22 cellular contexts compared by ENCODE assay signal in genomic region chr18:10745971-10746370, GRCh38.
A peak's percentile ranks its signal among the peaks of the same experiment; 100 is the strongest.
DNase-seq lines count a peak whose midpoint lies in the region; ATAC-seq, FAIRE-seq and TF ChIP-seq lines count a peak whose summit lies in the region.
"Had no signal": no experiment of that assay in that cellular context is flagged by ENCODE, and none has a peak within 500 bp of the region (broad histone marks: within the 10 kb centered on the region; RNA-seq: fewer than 3 reads in every experiment).

No MANE protein-coding gene starts in this region.

- H4K8ac ChIP-seq in mesendoderm (ENCODE audit: low read depth, low read length), result no peak overlapping the region

- H3K4ac ChIP-seq in mesendoderm (ENCODE audit: low read depth, low read length), result no peak overlapping the region

- POLR2A ChIA-PET in K562 (lab: Yijun Ruan, JAX), result no interaction called here

- WGBS in K562 (ENCODE audit: insufficient coverage, low coverage, missing lambda C conversion rate), result 0% methylated on average over 3 of the region's 3 CpGs
- no CpG with 5 or more reads among the region's 3 CpGs for WGBS in mesendoderm (ENCODE audit: extremely low coverage, insufficient coverage, low lambda C conversion rate)

- in situ Hi-C loops in K562 (cut with MboI), result no loop called here

- H3K36me3 ChIP-seq in OCI-LY1 (ENCODE audit: insufficient read depth, low read length) (no peaks in the 10 kb centered on the region), K562 (ENCODE audit: control insufficient read depth, insufficient read depth, low read length) (no peaks in the 10 kb centered on the region), mesendoderm (ENCODE audit: control insufficient read depth, insufficient read depth, low read length) (no peaks in the 10 kb centered on the region)
- H3K36me3 ChIP-seq: BLaER1 treated with 17β-estradiol and CSF1 and Interleukin-3, amounts not matched to agents 10 nM and 100 nM had no signal

- H3K4me1 ChIP-seq in OCI-LY1 (ENCODE audit: insufficient read depth, low read length, severe bottlenecking), result peaks cover 17% of the 10 kb centered on the region
- no peaks in the 10 kb centered on the region for H3K4me1 ChIP-seq in K562 (replicated peaks in 1 of 2; ENCODE audit: control insufficient read depth in 2 of 2, insufficient read depth in 2 of 2, low read length in 2 of 2)
- H3K4me1 ChIP-seq in mesendoderm (ENCODE audit: control insufficient read depth, low read depth, low read length), result no peaks in the 10 kb centered on the region
- H3K4me1 ChIP-seq: Caco-2 had no signal

- CTCF ChIA-PET in K562 (lab: Yijun Ruan, JAX; ENCODE audit: low intra/inter-chr PET ratio), result no interaction called here

- DNase-seq in GM12891 (ENCODE audit: insufficient read length, low spot score) (no peak), K562 (ENCODE audit: extremely low read depth in 1 of 4, low spot score in 3 of 4) (no peak), mesendoderm (peak; percentile 26), T1000 (lab: John Stamatoyannopoulos, UW) (no peak), GOT3 (lab: John Stamatoyannopoulos, UW) (no peak), NCI-H748 (lab: John Stamatoyannopoulos, UW; ENCODE audit: unreplicated experiment) (no peak)
- DNase-seq: AML-193; Caco-2; Calu3; CD4-positive, alpha-beta T cell; CD8-positive, alpha-beta T cell; DMS79 treated with DMSO at 0.1 percent for 48 hours; GF-D8 had no signal

- H3K9me2 ChIP-seq in OCI-LY1 (ENCODE audit: low read depth, low read length), result no peaks in the 10 kb centered on the region

- no peak for TF ChIP-seq CTCF in OCI-LY1 (IDR thresholded peaks at IDR 0.05; ENCODE audit: low read length)
- no peak for TF ChIP-seq CTCF in K562 (IDR thresholded peaks at IDR 0.05 in 2 of 3, conservative IDR thresholded peaks at IDR 0.05 in 1 of 3; ENCODE audit: insufficient read depth in 2 of 3, low read depth in 1 of 3, low read length in 3 of 3)

- no peak overlapping the region for H2BK120ac ChIP-seq in mesendoderm (ENCODE audit: low read depth, low read length)

- H4K20me1 ChIP-seq in OCI-LY1 (ENCODE audit: insufficient read depth, low read length) (no peaks in the 10 kb centered on the region), K562 (replicated peaks; ENCODE audit: control insufficient read depth, insufficient read depth, low read length) (no peaks in the 10 kb centered on the region)
- H4K20me1 ChIP-seq: BLaER1 treated with 17β-estradiol and CSF1 and Interleukin-3, amounts not matched to agents 10 nM and 100 nM had no signal

- no peak overlapping the region for H2BK15ac ChIP-seq in mesendoderm (replicated peaks; ENCODE audit: low read depth)

- H2AK5ac ChIP-seq in mesendoderm (ENCODE audit: low read length), result no peak overlapping the region

- no peaks in the 10 kb centered on the region for H3K79me1 ChIP-seq in mesendoderm (ENCODE audit: low read length)

- H3K9me3 ChIP-seq in OCI-LY1 (ENCODE audit: low read length) (no peaks in the 10 kb centered on the region), K562 (replicated peaks; ENCODE audit: control insufficient read depth, insufficient read depth, low read depth, low read length) (no peaks in the 10 kb centered on the region)
- H3K9me3 ChIP-seq: A549; BLaER1 treated with 17β-estradiol and CSF1 and Interleukin-3, amounts not matched to agents 10 nM and 100 nM; Caco-2 had no signal

- no peak overlapping the region for H3K56ac ChIP-seq in mesendoderm (ENCODE audit: low read length)

- no peak for ATAC-seq in K562
- ATAC-seq: A549; CD8-positive, alpha-beta T cell had no signal

- H3K27me3 ChIP-seq in OCI-LY1 (ENCODE audit: insufficient read depth, low read length) (no peaks in the 10 kb centered on the region), K562 (ENCODE audit: control insufficient read depth in 2 of 2, insufficient read depth in 2 of 2, low read length in 2 of 2) (peaks cover 0 to 13% of the 10 kb centered on the region in 2 experiments; a peak in 2 of 5 replicates), mesendoderm (ENCODE audit: insufficient read depth, low read length, poor library complexity) (no peaks in the 10 kb centered on the region)
- H3K27me3 ChIP-seq: BLaER1 treated with 17β-estradiol and CSF1 and Interleukin-3, amounts not matched to agents 10 nM and 100 nM had no signal

- no peak overlapping the region for H3K4me3 ChIP-seq in OCI-LY1 (ENCODE audit: low read depth, low read length, poor library complexity, severe bottlenecking)
- H3K4me3 ChIP-seq in K562, result no peak overlapping the region
- no peak overlapping the region for H3K4me3 ChIP-seq in mesendoderm (ENCODE audit: low read length)
- H3K4me3 ChIP-seq: A549; BLaER1 treated with 17β-estradiol and CSF1 and Interleukin-3, amounts not matched to agents 10 nM and 100 nM had no signal

- no peaks in the 10 kb centered on the region for H3K9me1 ChIP-seq in K562 (ENCODE audit: control insufficient read depth, insufficient read depth, low read length)

- H3K23ac ChIP-seq in mesendoderm (ENCODE audit: low read length), result no peak overlapping the region

- H3K9ac ChIP-seq in OCI-LY1 (ENCODE audit: low read length) (no peak overlapping the region), K562 (ENCODE audit: insufficient read depth in 1 of 2, low read depth in 2 of 2, low read length in 2 of 2) (no peak overlapping the region), mesendoderm (ENCODE audit: low read length) (no peak overlapping the region)
- H3K9ac ChIP-seq: BLaER1 treated with 17β-estradiol and CSF1 and Interleukin-3, amounts not matched to agents 10 nM and 100 nM had no signal

- no peak for TF ChIP-seq RAD21 in K562 (CRISPR knock-in tag; conservative IDR thresholded peaks at IDR 0.05 in 1 of 2, IDR thresholded peaks at IDR 0.05 in 1 of 2)

- H3F3A ChIP-seq in OCI-LY1 (ENCODE audit: insufficient read depth, low read length), result no peaks in the 10 kb centered on the region

- H2AFZ ChIP-seq in OCI-LY1 (ENCODE audit: low read length), result no peak overlapping the region
- H2AFZ ChIP-seq in K562 (ENCODE audit: low read depth, low read length), result no peak overlapping the region

- no peak for TF ChIP-seq EP300 in K562 (IDR thresholded peaks at IDR 0.05; ENCODE audit: low read length)

- FAIRE-seq in GM12891 (lab: Jason Lieb, UNC) (no peak), K562 (lab: Jason Lieb, UNC) (no peak)
- FAIRE-seq: A549, D721Med, G401.6, GM12892, GM18507 had no signal

- TF ChIP-seq POLR2A in GM12891 (IDR thresholded peaks at IDR 0.05; ENCODE audit: low read depth, low read length) (peak; percentile 32; the same call in 1 of the 2 replicates), K562 (conservative IDR thresholded peaks at IDR 0.05) (no peak)

- intact Hi-C loops in K562 (cut with micrococcal nuclease), result no loop called here

- H3K79me2 ChIP-seq in OCI-LY1 (ENCODE audit: insufficient read depth, low read length) (no peaks in the 10 kb centered on the region), K562 (ENCODE audit: control insufficient read depth, insufficient read depth, low read length) (no peaks in the 10 kb centered on the region), mesendoderm (ENCODE audit: control insufficient read depth, insufficient read depth, low read length) (no peaks in the 10 kb centered on the region)

- H3K18ac ChIP-seq in mesendoderm (ENCODE audit: low read length), result no peak overlapping the region

- no peak overlapping the region for H3K4me2 ChIP-seq in OCI-LY1 (ENCODE audit: low read length)
- no peak overlapping the region for H3K4me2 ChIP-seq in K562 (ENCODE audit: insufficient read depth, low read length)
- no peak overlapping the region for H3K4me2 ChIP-seq in mesendoderm (ENCODE audit: low read length)
- H3K4me2 ChIP-seq: A549; BLaER1 treated with 17β-estradiol and CSF1 and Interleukin-3, amounts not matched to agents 10 nM and 100 nM had no signal

- BruUV-seq in K562 (replicated peaks; lab: Mats Ljungman, UMichigan), result no TSS peak

- H2BK5ac ChIP-seq in mesendoderm (ENCODE audit: low read length), result no peak overlapping the region

- H4K5ac ChIP-seq in mesendoderm (ENCODE audit: low read length), result no peak overlapping the region

- H3K27ac ChIP-seq in OCI-LY1 (ENCODE audit: low read depth, low read length, poor library complexity, severe bottlenecking) (peak overlapping the region; percentile 18), K562 (ENCODE audit: extremely low read depth, low read depth, low read length) (no peak overlapping the region), mesendoderm (ENCODE audit: low read depth, low read length) (no peak overlapping the region)
- H3K27ac ChIP-seq: 22Rv1; A549; BLaER1 treated with 17β-estradiol and CSF1 and Interleukin-3, amounts not matched to agents 10 nM and 100 nM; C4-2B had no signal

TF ChIP-seq in GM12891, 5 proteins besides CTCF, POLR2A, EP300 and RAD21:
- TF ChIP-seq SPI1 (IDR thresholded peaks at IDR 0.05; ENCODE audit: low read depth, low read length) (no peak), TAF1 (IDR thresholded peaks at IDR 0.05; ENCODE audit: low read depth, low read length) (no peak), POU2F2 (IDR thresholded peaks at IDR 0.05; ENCODE audit: low read depth, low read length) (no peak), PAX5 (IDR thresholded peaks at IDR 0.05; ENCODE audit: insufficient read depth, low read length, severe bottlenecking) (no peak), POLR2AphosphoS5 (IDR thresholded peaks at IDR 0.05; ENCODE audit: low read depth, low read length) (no peak)
TF ChIP-seq in GM12891: peak in this region for 0.

TF ChIP-seq in K562, 482 proteins besides CTCF, POLR2A, EP300 and RAD21 (continues in another document):
- TF ChIP-seq DDX20 (tag; IDR thresholded peaks at IDR 0.05; ENCODE audit: low read depth) (no peak), KAT8 (IDR thresholded peaks at IDR 0.05; ENCODE audit: low read depth) (no peak), HMG20A (CRISPR knock-in tag; conservative IDR thresholded peaks at IDR 0.05) (no peak), ZNF174 (CRISPR knock-in tag; IDR thresholded peaks at IDR 0.05) (no peak), CTBP1 (IDR thresholded peaks at IDR 0.05; ENCODE audit: borderline replicate concordance) (0 out of 2 replicates have a peak, but pooled peaks have one; percentile 18), HDAC8 (tag; IDR thresholded peaks at IDR 0.05) (no peak), TAF1 (IDR thresholded peaks at IDR 0.05; ENCODE audit: control insufficient read depth, extremely low read depth, insufficient read depth, low read length, severe bottlenecking) (no peak), BACH1 (tag; IDR thresholded peaks at IDR 0.05) (no peak), MEIS2 (IDR thresholded peaks at IDR 0.05; ENCODE audit: partially characterized antibody) (peak; percentile 27), ZNF384 (IDR thresholded peaks at IDR 0.05; ENCODE audit: low read depth, low read length) (no peak)
